ENCODE assay signal across 1 cellular context in the genomic region with DNA sequence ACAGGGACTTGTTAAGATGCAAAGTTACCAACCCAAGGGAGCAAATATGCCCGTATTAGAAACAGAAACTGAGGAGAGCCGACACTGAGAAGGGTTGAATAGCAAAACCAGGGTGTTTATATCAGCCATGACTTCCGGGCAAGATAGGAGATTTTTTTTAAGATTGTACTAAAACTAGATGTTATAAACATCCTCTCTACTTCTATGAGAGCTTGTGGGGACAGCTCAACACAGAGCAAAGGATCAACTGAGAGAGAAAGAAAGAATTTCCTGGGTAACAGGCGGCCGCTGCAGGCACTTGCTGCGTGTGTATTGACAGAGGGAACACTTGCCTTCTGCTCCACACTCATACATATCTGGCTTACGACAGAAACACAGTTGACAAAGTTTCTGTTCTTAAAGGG.
TF ChIP-seq lines count a peak whose summit lies in the region.

No MANE protein-coding gene starts in this region.

TF ChIP-seq in GM12878, 131 proteins besides CTCF, POLR2A, EP300 and RAD21 (continued from another document):
- TF ChIP-seq POLR2AphosphoS5 (IDR thresholded peaks at IDR 0.05; ENCODE audit: low read length) (0 out of 2 replicates have a peak, but pooled peaks have one; percentile 47), TAF1 (IDR thresholded peaks at IDR 0.05; ENCODE audit: borderline replicate concordance, low read depth, low read length) (0 out of 2 replicates have a peak, but pooled peaks have one; percentile 26)
TF ChIP-seq in GM12878: peak in this region for 2.
